Comparison of ENCODE assay signal across 22 cellular contexts in genomic region chr16:88908307-88908706, GRCh38. TPM values are rescaled to one million over a fixed set of nuclear protein-coding genes. Genes with fewer than 3 reads are reported as not detected.
"Had no signal": no experiment of that assay in that cellular context is flagged by ENCODE, and none has a peak within 500 bp of the region (broad histone marks: within the 10 kb centered on the region; RNA-seq: fewer than 3 reads in every experiment).

No MANE protein-coding gene starts in this region.

- H3K27ac ChIP-seq: ovary, right lobe of liver, suprapubic skin, thyroid gland had no signal

- H3K36me3 ChIP-seq: ovary, right lobe of liver, suprapubic skin, thyroid gland had no signal

- H3K9me3 ChIP-seq: ovary, right lobe of liver, suprapubic skin, thyroid gland had no signal

- DNase-seq: cortex of kidney; dorsolateral prefrontal cortex; effector CD8-positive, alpha-beta T cell; kidney; left colon; natural killer cell; nucleus accumbens; ovary; right lobe of liver; stimulated activated CD4-positive, alpha-beta T cell treated with anti-CD3 and anti-CD28 coated beads, Interleukin-4, amount 100 ng/mL, for 1 hour; stimulated activated CD8-positive, alpha-beta memory T cell treated with anti-CD3 and anti-CD28 coated beads, Interleukin-4, amount 100 ng/mL, for 48 hours; stimulated activated naive CD8-positive, alpha-beta T cell treated with anti-CD3 and anti-CD28 coated beads, Interleukin-15, Interleukin-2, amounts not matched to agents 100 U/mL and 50 U/mL, for 24 hours; thyroid gland had no signal

- H3K4me1 ChIP-seq: right lobe of liver, thyroid gland had no signal

- FAIRE-seq: frontal cortex, kidney had no signal

- H3K27me3 ChIP-seq: ovary, right lobe of liver, suprapubic skin, thyroid gland had no signal

- H3K4me3 ChIP-seq: dorsolateral prefrontal cortex, ovary, right lobe of liver, suprapubic skin, thyroid gland had no signal

- ATAC-seq: left colon; natural killer cell; right lobe of liver; stimulated activated effector memory CD8-positive, alpha-beta T cell treated with anti-CD3 and anti-CD28 coated beads, Interleukin-12 subunit alpha, Interleukin-12 subunit beta, amount 100 ng/mL, for 72 hours; stimulated activated naive CD8-positive, alpha-beta T cell treated with anti-CD3 and anti-CD28 coated beads, Interleukin-15, Interleukin-2, amounts not matched to agents 100 U/mL and 50 U/mL, for 24 hours had no signal

RNA-seq across cellular contexts. Expression of gene PABPN1L, which starts 41.8 kb away (rescaled TPM):
- total RNA-seq: esophagus mucosa, fibroblast of lung, frontal cortex, kidney, left colon, lower leg skin, mucosa of gallbladder, neural crest cell, ovary, posterior vena cava, suprapubic skin, thyroid gland had no signal
- polyA plus RNA-seq: fibroblast of lung had no signal
